24 cellular contexts compared by ENCODE assay signal in genomic region chr7:105719919-105720318, GRCh38.
A peak's percentile ranks its signal among the peaks of the same experiment; 100 is the strongest.
DNase-seq lines count a peak whose midpoint lies in the region; ATAC-seq and TF ChIP-seq lines count a peak whose summit lies in the region.
"Had no signal": no experiment of that assay in that cellular context is flagged by ENCODE, and none has a peak within 500 bp of the region (broad histone marks: within the 10 kb centered on the region; RNA-seq: fewer than 3 reads in every experiment).

No MANE protein-coding gene starts in this region.

- ATAC-seq in stimulated activated effector memory CD8-positive, alpha-beta T cell treated with anti-CD3 and anti-CD28 coated beads, Interleukin-12 subunit alpha, Interleukin-12 subunit beta, amount 100 ng/mL, for 72 hours, result no peak

- in situ Hi-C loops in GM13976 (cut with MboI; ENCODE audit: low sequenced_read_pairs, unreplicated experiment), result no loop called here

- intact Hi-C loops in PC-9 (cut with micrococcal nuclease; ENCODE audit: unreplicated experiment), result loop anchor here (2.0 kb wide), 1 partner anchor 71 kb away; no protein-coding TSS in a partner anchor
- intact Hi-C loops in thyroid gland (cut with DNase I), result no loop called here

- H3K36me3 ChIP-seq in PC-9 (ENCODE audit: low read depth), result no peaks in the 10 kb centered on the region
- H3K36me3 ChIP-seq in thyroid gland, result no peaks in the 10 kb centered on the region

- no peak overlapping the region for H4K91ac ChIP-seq in H9 (ENCODE audit: insufficient read length, low read depth, low read length)

- H2BK20ac ChIP-seq in H9 (ENCODE audit: low read depth, low read length, poor library complexity, severe bottlenecking), result no peak overlapping the region

- no peak overlapping the region for H4K8ac ChIP-seq in H9 (replicated peaks; ENCODE audit: insufficient read length, low read depth, low read length)

- peaks cover 43 to 50% of the 10 kb centered on the region in 2 experiments for H3K4me1 Mint-ChIP-seq in H9
- peaks cover 24% of the 10 kb centered on the region for H3K4me1 Mint-ChIP-seq in glutamatergic neuron (ENCODE audit: low read depth, unreplicated experiment)
- peaks cover 10% of the 10 kb centered on the region for H3K4me1 Mint-ChIP-seq in stimulated activated effector memory CD8-positive, alpha-beta T cell treated with anti-CD3 and anti-CD28 coated beads, Interleukin-12 subunit alpha, Interleukin-12 subunit beta, amount 100 ng/mL, for 72 hours
- H3K4me1 Mint-ChIP-seq: CD8-positive, alpha-beta memory T cell had no signal

- H3K9me3 Mint-ChIP-seq in H9, result no peaks in the 10 kb centered on the region
- H3K9me3 Mint-ChIP-seq in glutamatergic neuron (ENCODE audit: unreplicated experiment), result no peaks in the 10 kb centered on the region
- H3K9me3 Mint-ChIP-seq in stimulated activated effector memory CD8-positive, alpha-beta T cell treated with anti-CD3 and anti-CD28 coated beads, Interleukin-12 subunit alpha, Interleukin-12 subunit beta, amount 100 ng/mL, for 72 hours, result no peaks in the 10 kb centered on the region
- H3K9me3 Mint-ChIP-seq: CD8-positive, alpha-beta memory T cell; IgD-negative memory B cell had no signal

- H3F3A ChIP-seq in PC-9 (ENCODE audit: insufficient read depth, low read depth), result peaks cover 25% of the 10 kb centered on the region

- no peaks in the 10 kb centered on the region for H3K79me1 ChIP-seq in H9 (ENCODE audit: insufficient read depth, low read depth, low read length, poor library complexity, severe bottlenecking)

- H4K20me1 ChIP-seq in H9 (ENCODE audit: control insufficient read depth, insufficient read depth, insufficient read length) (no peaks in the 10 kb centered on the region), PC-9 (ENCODE audit: insufficient read depth) (no peaks in the 10 kb centered on the region)

- H3K4ac ChIP-seq in H9 (ENCODE audit: low read depth, low read length), result no peak overlapping the region

- no peak overlapping the region for H2BK12ac ChIP-seq in H9 (ENCODE audit: insufficient read length, low read depth, low read length)

- peaks cover 0 to 5% (median 4%) of the 10 kb centered on the region in 3 experiments; a peak in 3 of 7 replicates for H3K36me3 Mint-ChIP-seq in H9 (ENCODE audit: insufficient read depth in 1 of 3, low read depth in 3 of 3)
- H3K36me3 Mint-ChIP-seq in glutamatergic neuron (ENCODE audit: unreplicated experiment), result no peaks in the 10 kb centered on the region
- H3K36me3 Mint-ChIP-seq in stimulated activated effector memory CD8-positive, alpha-beta T cell treated with anti-CD3 and anti-CD28 coated beads, Interleukin-12 subunit alpha, Interleukin-12 subunit beta, amount 100 ng/mL, for 72 hours, result no peaks in the 10 kb centered on the region
- H3K36me3 Mint-ChIP-seq: IgD-negative memory B cell had no signal

- H3K23ac ChIP-seq in H9 (ENCODE audit: insufficient read length, low read depth, low read length), result no peak overlapping the region

- no peaks in the 10 kb centered on the region for H3K9me2 ChIP-seq in PC-9 (ENCODE audit: insufficient read depth)
- H3K9me2 ChIP-seq: SK-N-SH had no signal

- H3K4me3 ChIP-seq in PC-9, result no peak overlapping the region
- H3K4me3 ChIP-seq in thyroid gland (replicated peaks in 1 of 3), result no peak overlapping the region

- no peak for TF ChIP-seq POLR2A in thyroid gland (IDR thresholded peaks at IDR 0.05)

- H3T11ph ChIP-seq in H9 (ENCODE audit: low read length), result no peak overlapping the region

- H3K27me3 ChIP-seq in H9 (ENCODE audit: insufficient read depth, low read length), result no peaks in the 10 kb centered on the region
- no peaks in the 10 kb centered on the region for H3K27me3 ChIP-seq in PC-9 (ENCODE audit: insufficient read depth, low read depth)
- no peaks in the 10 kb centered on the region for H3K27me3 ChIP-seq in thyroid gland

- H3K56ac ChIP-seq in H9 (ENCODE audit: insufficient read length, low read depth, low read length), result no peak overlapping the region

- H3K23me2 ChIP-seq in H9 (ENCODE audit: insufficient read length, low read depth, low read length, poor library complexity, severe bottlenecking), result no peaks in the 10 kb centered on the region

- H3K14ac ChIP-seq in H9 (ENCODE audit: insufficient read depth, low read length), result no peak overlapping the region

- H3K27ac ChIP-seq in H9 (ENCODE audit: insufficient read length, low read depth, low read length), result no peak overlapping the region
- peak overlapping the region; percentile 87; the same call in 1 of the 2 replicates for H3K27ac ChIP-seq in PC-9
- no peak overlapping the region for H3K27ac ChIP-seq in thyroid gland
- H3K27ac ChIP-seq: C4-2B had no signal

- H3K4me2 ChIP-seq in H9 (ENCODE audit: insufficient read depth, insufficient read length, low read length) (no peak overlapping the region), PC-9 (peak overlapping the region; percentile 57; the same call in 1 of the 2 replicates)
- H3K4me2 ChIP-seq: SK-N-SH had no signal

- H4K5ac ChIP-seq in H9 (ENCODE audit: insufficient read length, low read depth, low read length), result no peak overlapping the region

- H2BK15ac ChIP-seq in H9 (ENCODE audit: low read depth, low read length), result no peak overlapping the region

- H2BK120ac ChIP-seq in H9 (ENCODE audit: low read depth, low read length, poor library complexity, severe bottlenecking), result no peak overlapping the region

- CTCF ChIA-PET in PC-9 (lab: Charles Lee), result no interaction called here
- CTCF ChIA-PET in GM10248 (lab: Yijun Ruan, JAX), result no interaction called here

- H2AFZ ChIP-seq in H9 (ENCODE audit: low read length) (no peak overlapping the region), PC-9 (no peak overlapping the region)

- H3K4me3 Mint-ChIP-seq in H9 (no peak overlapping the region), glutamatergic neuron (ENCODE audit: unreplicated experiment) (no peak overlapping the region)
- H3K4me3 Mint-ChIP-seq in stimulated activated effector memory CD8-positive, alpha-beta T cell treated with anti-CD3 and anti-CD28 coated beads, Interleukin-12 subunit alpha, Interleukin-12 subunit beta, amount 100 ng/mL, for 72 hours, result no peak overlapping the region
- H3K4me3 Mint-ChIP-seq: B cell; CD8-positive, alpha-beta memory T cell; IgD-negative memory B cell had no signal

- no peak for DNase-seq in H9
- DNase-seq in PC-9, result no peak
- DNase-seq in glutamatergic neuron, result no peak
- DNase-seq in stimulated activated effector memory CD8-positive, alpha-beta T cell treated with anti-CD3 and anti-CD28 coated beads, Interleukin-12 subunit alpha, Interleukin-12 subunit beta, amount 100 ng/mL, for 72 hours (ENCODE audit: low spot score in 2 of 2), result no peak
- DNase-seq in GM10248 (ENCODE audit: extremely low spot score), result no peak
- DNase-seq in GM13976 (ENCODE audit: low spot score), result no peak
- DNase-seq in thyroid gland, result no peak
- DNase-seq: CD8-positive, alpha-beta memory T cell; DMS 273 treated with DMSO at 0.1 percent for 48 hours; DMS79; EL; GF-D8; H7; NCI-H1048; NCI-H1694; NCI-H2029 treated with DMSO at 0.1 percent for 48 hours; NCI-H446 treated with DMSO at 0.1 percent for 48 hours; NCI-H526; OCI-M1; SK-N-SH; SW 1271 had no signal

- H3K9me3 ChIP-seq in H9 (ENCODE audit: control insufficient read depth, low read depth, low read length), result no peaks in the 10 kb centered on the region
- no peaks in the 10 kb centered on the region for H3K9me3 ChIP-seq in PC-9 (ENCODE audit: insufficient read depth, low read depth)
- no peaks in the 10 kb centered on the region for H3K9me3 ChIP-seq in thyroid gland
- H3K9me3 ChIP-seq: SK-N-SH had no signal

- no peaks in the 10 kb centered on the region for H3K27me3 Mint-ChIP-seq in H9 (ENCODE audit: low read depth)
- peaks cover 5% of the 10 kb centered on the region for H3K27me3 Mint-ChIP-seq in glutamatergic neuron (ENCODE audit: unreplicated experiment)
- H3K27me3 Mint-ChIP-seq: B cell; CD8-positive, alpha-beta memory T cell had no signal

- peak overlapping the region in 2 of 3 experiments; percentile 69 to 92; a peak in 4 of 7 replicates for H3K27ac Mint-ChIP-seq in H9
- H3K27ac Mint-ChIP-seq in glutamatergic neuron (ENCODE audit: unreplicated experiment), result peak overlapping the region; percentile 36
- peak overlapping the region; percentile 63 for H3K27ac Mint-ChIP-seq in stimulated activated effector memory CD8-positive, alpha-beta T cell treated with anti-CD3 and anti-CD28 coated beads, Interleukin-12 subunit alpha, Interleukin-12 subunit beta, amount 100 ng/mL, for 72 hours
- H3K27ac Mint-ChIP-seq: B cell had no signal

- no peak overlapping the region for H2BK5ac ChIP-seq in H9 (ENCODE audit: insufficient read length, low read length)

- no peak overlapping the region for H3K18ac ChIP-seq in H9 (ENCODE audit: insufficient read length, low read depth, low read length)

- peaks cover 7% of the 10 kb centered on the region; the same call in 1 of the 2 replicates for H3K4me1 ChIP-seq in H9 (ENCODE audit: insufficient read depth, low read length)
- H3K4me1 ChIP-seq in PC-9 (replicated peaks; ENCODE audit: insufficient read depth), result peaks cover 29% of the 10 kb centered on the region
- peaks cover 9 to 16% of the 10 kb centered on the region in 2 donors for H3K4me1 ChIP-seq in thyroid gland

- no peak for TF ChIP-seq CTCF in H9 (conservative IDR thresholded peaks at IDR 0.05)
- TF ChIP-seq CTCF in PC-9 (conservative IDR thresholded peaks at IDR 0.05), result no peak
- no peak for TF ChIP-seq CTCF in glutamatergic neuron (IDR thresholded peaks at IDR 0.05; ENCODE audit: partially characterized antibody, unreplicated experiment)
- no peak for TF ChIP-seq CTCF in GM10248 (IDR thresholded peaks at IDR 0.05; ENCODE audit: control extremely low read depth, extremely low read depth, low read depth, missing control alignments)
- TF ChIP-seq CTCF in GM13976 (IDR thresholded peaks at IDR 0.05; ENCODE audit: borderline replicate concordance, control extremely low read depth, extremely low read depth, insufficient read depth, missing control alignments), result no peak
- no peak for TF ChIP-seq CTCF in thyroid gland (IDR thresholded peaks at IDR 0.05)

- H3K9ac ChIP-seq in H9 (ENCODE audit: extremely low read depth, insufficient read length, low read length), result no peak overlapping the region
- H3K9ac ChIP-seq: SK-N-SH had no signal

- WGBS in H9 (ENCODE audit: extremely low coverage, insufficient read length, low lambda C conversion rate), result no CpG with 5 or more reads among the region's 4 CpGs
- WGBS in thyroid gland, 2 donors, result 89 to 93% methylated on average over 4 of the region's 4 CpGs

- POLR2A ChIA-PET in PC-9 (lab: Charles Lee; ENCODE audit: unreplicated experiment) (no interaction called here), GM10248 (lab: Yijun Ruan, JAX) (no interaction called here)

- no TSS peak for BruUV-seq in PC-9 (replicated peaks; lab: Mats Ljungman, UMichigan)

- H3K79me2 ChIP-seq in H9 (ENCODE audit: insufficient read depth, low read length), result no peaks in the 10 kb centered on the region
- no peaks in the 10 kb centered on the region for H3K79me2 ChIP-seq in PC-9 (ENCODE audit: low read depth)

- H2AK5ac ChIP-seq in H9 (ENCODE audit: insufficient read length, low read length), result no peak overlapping the region
